Comparison of ENCODE assay signal across 8 cellular contexts in genomic region chrX:24024819-24025740, GRCh38. TPM values are rescaled to one million over a fixed set of nuclear protein-coding genes. Genes with fewer than 3 reads are reported as not detected.
DNase-seq lines count a peak whose midpoint lies in the region; ATAC-seq, FAIRE-seq and TF ChIP-seq lines count a peak whose summit lies in the region.

No MANE protein-coding gene starts in this region.

- peak; percentile 98 for TF ChIP-seq POLR2A in A549 (IDR thresholded peaks at IDR 0.05; ENCODE audit: low read length)

- TF ChIP-seq EP300 in A549 (IDR thresholded peaks at IDR 0.05) = peak in 1 of 2 experiments; percentile 63; a peak in 2 of 5 replicates

- H3K27me3 Mint-ChIP-seq in brain = peaks cover 4% of the 10 kb centered on the region

- no peaks in the 10 kb centered on the region for H3K36me3 ChIP-seq in skeletal muscle satellite cell (ENCODE audit: insufficient read depth, low read length)

- 0% methylated on average over 12 of the region's 111 CpGs for WGBS in A549 (ENCODE audit: missing lambda C conversion rate)

- no peak for FAIRE-seq in A549 (lab: Jason Lieb, UNC)

- no peaks in the 10 kb centered on the region for H3K9me3 Mint-ChIP-seq in brain

- TF ChIP-seq CTCF in A549 (IDR thresholded peaks at IDR 0.05) (peak; percentile 44), brain (conservative IDR thresholded peaks at IDR 0.05) (peak in 1 of 2 experiments; percentile 36)

- peaks cover 24% of the 10 kb centered on the region for H3K4me1 ChIP-seq in A549
- no peaks in the 10 kb centered on the region for H3K4me1 ChIP-seq in skeletal muscle satellite cell (ENCODE audit: control insufficient read depth, insufficient read depth, low read length)

- peak overlapping the region in 4 of 5 experiments; percentile 52 to 97 (median 92) for H3K27ac Mint-ChIP-seq in brain

- DNase-seq in A549 (ENCODE audit: low read depth in 1 of 2, low spot score in 1 of 2) (peak; percentile 73 to 93), NCI-H2107 (lab: John Stamatoyannopoulos, UW) (peak; percentile 82), UCSD-AML1 (lab: John Stamatoyannopoulos, UW; ENCODE audit: unreplicated experiment) (peak; percentile 89)

- TF ChIP-seq RAD21 in A549 (conservative IDR thresholded peaks at IDR 0.05 in 1 of 2, IDR thresholded peaks at IDR 0.05 in 1 of 2) = no peak; a peak in 2 of 5 replicates

- H3K4me3 Mint-ChIP-seq in brain = peak overlapping the region; percentile 88 to 97 (median 94)

- H3K4me2 ChIP-seq in A549 = peak overlapping the region; percentile 92
- H3K4me2 ChIP-seq in skeletal muscle satellite cell (ENCODE audit: low read length) = peak overlapping the region; percentile 82

- H3K9me3 ChIP-seq in A549 = no peaks in the 10 kb centered on the region
- H3K9me3 ChIP-seq in iPS-18c (ENCODE audit: control insufficient read depth, insufficient read depth, low read length) = no peaks in the 10 kb centered on the region
- H3K9me3 ChIP-seq in skeletal muscle satellite cell (replicated peaks; ENCODE audit: low read length) = no peaks in the 10 kb centered on the region

- peaks cover 34% of the 10 kb centered on the region for H3K36me3 Mint-ChIP-seq in brain

- POLR2A ChIA-PET in A549 (lab: Yijun Ruan, JAX) = interaction anchor here (0.6 to 4.2 kb wide), 17 partner anchors 9 to 282 kb away, joined by 3 to 80 read pairs (median 3); partner anchors contain the start of genes ACOT9, APOO, CXorf58 and EIF2S3

- H3K9ac ChIP-seq in skeletal muscle satellite cell (ENCODE audit: low read depth, low read length) = peak overlapping the region; percentile 90

- CTCF ChIA-PET in A549 (lab: Yijun Ruan, JAX) = interaction anchor here (0.8 to 4.5 kb wide), 7 partner anchors 26 to 368 kb away, joined by 3 to 30 read pairs (median 4); partner anchors contain the start of gene EIF2S3

- H3K27me3 ChIP-seq in skeletal muscle satellite cell (ENCODE audit: control insufficient read depth, insufficient read depth, low read length) = no peaks in the 10 kb centered on the region

- peak; percentile 84 to 89 for ATAC-seq in A549
- ATAC-seq in GM18520 (IDR thresholded peaks at IDR 0.05; ENCODE audit: unreplicated experiment) = peak; percentile 81
- ATAC-seq in HG03045 (IDR thresholded peaks at IDR 0.05; ENCODE audit: unreplicated experiment) = peak; percentile 89

- H3K4me1 Mint-ChIP-seq in brain = peaks cover 47% of the 10 kb centered on the region

- H3K4me3 ChIP-seq in A549 = peak overlapping the region; percentile 95
- H3K4me3 ChIP-seq in iPS-18c (ENCODE audit: insufficient read depth, low read depth, low read length) = peak overlapping the region; percentile 89
- peak overlapping the region; percentile 86 for H3K4me3 ChIP-seq in skeletal muscle satellite cell (ENCODE audit: low read length)

- peak overlapping the region; percentile 99 for H3K27ac ChIP-seq in A549

TF ChIP-seq in A549, 52 proteins besides CTCF, POLR2A, EP300 and RAD21 (continues in another document):
- TF ChIP-seq BCL3 (IDR thresholded peaks at IDR 0.05) = peak; percentile 69; the same call in 1 of the 3 replicates
- TF ChIP-seq SMC3 (IDR thresholded peaks at IDR 0.05) = peak; percentile 31; the same call in 2 of the 3 replicates
- no peak for TF ChIP-seq KDM5A (IDR thresholded peaks at IDR 0.05)
- 0 out of 2 replicates have a peak, but pooled peaks have one; percentile 9 for TF ChIP-seq E2F6 (IDR thresholded peaks at IDR 0.05; ENCODE audit: borderline replicate concordance, low read depth)
- TF ChIP-seq ZNF302 (CRISPR knock-in tag; IDR thresholded peaks at IDR 0.05) = no peak
- TF ChIP-seq MAFK (IDR thresholded peaks at IDR 0.05; ENCODE audit: partially characterized antibody) = no peak
- TF ChIP-seq PBX3 (IDR thresholded peaks at IDR 0.05) = 0 out of 2 replicates have a peak, but pooled peaks have one; percentile 22
- TF ChIP-seq PHF8 (IDR thresholded peaks at IDR 0.05; ENCODE audit: borderline replicate concordance, low read depth) = peak; percentile 86; the same call in 1 of the 2 replicates
- TF ChIP-seq NFE2L2 (conservative IDR thresholded peaks at IDR 0.05; ENCODE audit: low read length) = no peak
- peak; percentile 73 to 81; a peak in 4 of 5 replicates for TF ChIP-seq JUN (IDR thresholded peaks at IDR 0.05)
- no peak for TF ChIP-seq EHF (CRISPR knock-in tag; IDR thresholded peaks at IDR 0.05)
- no peak for TF ChIP-seq TFCP2L1 (CRISPR knock-in tag; IDR thresholded peaks at IDR 0.05)
- TF ChIP-seq RCOR1 (IDR thresholded peaks at IDR 0.05; ENCODE audit: low read depth, low read length) = no peak
- no peak for TF ChIP-seq NR3C1 (IDR thresholded peaks at IDR 0.05)
- TF ChIP-seq POLR2AphosphoS2 (conservative IDR thresholded peaks at IDR 0.05; ENCODE audit: low read length) = no peak
- TF ChIP-seq RFX5 (IDR thresholded peaks at IDR 0.05) = no peak
- no peak for TF ChIP-seq FOXS1 (CRISPR knock-in tag; IDR thresholded peaks at IDR 0.05)
- no peak for TF ChIP-seq ATOH8 (CRISPR knock-in tag; IDR thresholded peaks at IDR 0.05; ENCODE audit: low read depth)
- TF ChIP-seq, protein P1, sequence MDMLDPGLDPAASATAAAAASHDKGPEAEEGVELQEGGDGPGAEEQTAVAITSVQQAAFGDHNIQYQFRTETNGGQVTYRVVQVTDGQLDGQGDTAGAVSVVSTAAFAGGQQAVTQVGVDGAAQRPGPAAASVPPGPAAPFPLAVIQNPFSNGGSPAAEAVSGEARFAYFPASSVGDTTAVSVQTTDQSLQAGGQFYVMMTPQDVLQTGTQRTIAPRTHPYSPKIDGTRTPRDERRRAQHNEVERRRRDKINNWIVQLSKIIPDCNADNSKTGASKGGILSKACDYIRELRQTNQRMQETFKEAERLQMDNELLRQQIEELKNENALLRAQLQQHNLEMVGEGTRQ (IDR thresholded peaks at IDR 0.05) = no peak
- TF ChIP-seq KDM1A (IDR thresholded peaks at IDR 0.05; ENCODE audit: low read depth) = no peak
- no peak for TF ChIP-seq ZFP36 (IDR thresholded peaks at IDR 0.05; ENCODE audit: borderline replicate concordance, partially characterized antibody)
- TF ChIP-seq RNF2 (IDR thresholded peaks at IDR 0.05; ENCODE audit: borderline replicate concordance, low read depth) = no peak
- no peak for TF ChIP-seq ZC3H11A (IDR thresholded peaks at IDR 0.05)
- no peak for TF ChIP-seq ESRRA (IDR thresholded peaks at IDR 0.05; ENCODE audit: borderline replicate concordance, low read length)
- no peak for TF ChIP-seq JUNB (IDR thresholded peaks at IDR 0.05)
- TF ChIP-seq ZSCAN20 (CRISPR knock-in tag; IDR thresholded peaks at IDR 0.05) = no peak
- no peak for TF ChIP-seq GATA3 (IDR thresholded peaks at IDR 0.05; ENCODE audit: borderline replicate concordance)
- TF ChIP-seq CEBPB (IDR thresholded peaks at IDR 0.05) = no peak
- TF ChIP-seq EHMT2 (IDR thresholded peaks at IDR 0.05; ENCODE audit: low read depth) = no peak

RNA-seq across cellular contexts. Expression of gene KLHL15, which starts 1.9 kb away (rescaled TPM):
- polyA plus RNA-seq in A549 (2011; rRNA removed) = 11.2 and 15.0 TPM in 2 replicates
- 3.8 and 4.8 TPM in 2 replicates for polyA plus RNA-seq in A549 (2012; cell fraction: cytosol; rRNA removed)
- 2.8 and 5.1 TPM in 2 replicates for polyA plus RNA-seq in A549 (2012; cell fraction: nucleus; rRNA removed)
- polyA plus RNA-seq in A549 (2017; fragmentation: RNase III; extraction: RNeasy Plus Mini Kit Qiagen cat#74134 plus additional on column Dnase treatment) = 6.1 to 6.4 TPM (median 6.2 TPM) in 3 replicates
- 12.5 and 13.4 TPM in 2 replicates for polyA minus RNA-seq in A549 (2011; rRNA and poly(A)+ RNA removed)
- 3.0 TPM for polyA plus RNA-seq in brain (ENCODE audit: insufficient read depth, low read depth, low replicate concordance)
- 7.1 and 7.2 TPM in 2 replicates for total RNA-seq in skeletal muscle satellite cell (2012; rRNA removed)

RNA-seq across cellular contexts. Expression of gene EIF2S3, which starts 29.7 kb away (rescaled TPM):
- 214 and 219 TPM in 2 replicates for polyA plus RNA-seq in A549 (2011; rRNA removed)
- polyA plus RNA-seq in A549 (2012; cell fraction: cytosol; rRNA removed) = 72.4 and 82.5 TPM in 2 replicates
- 65.4 and 108 TPM in 2 replicates for polyA plus RNA-seq in A549 (2012; cell fraction: nucleus; rRNA removed)
- polyA plus RNA-seq in A549 (2017; fragmentation: RNase III; extraction: RNeasy Plus Mini Kit Qiagen cat#74134 plus additional on column Dnase treatment) = 259 to 300 TPM (median 270 TPM) in 3 replicates
- 298 and 320 TPM in 2 replicates for polyA minus RNA-seq in A549 (2011; rRNA and poly(A)+ RNA removed)
- 55.8 TPM for polyA plus RNA-seq in brain (ENCODE audit: insufficient read depth, low read depth, low replicate concordance)
- total RNA-seq in skeletal muscle satellite cell (2012; rRNA removed) = 251 and 286 TPM in 2 replicates

Comparison
In these comparisons a context has a peak if more than half of its experiments do, and no peak if none do; other contexts are left out.
1. Peak in every context shown above with its lines: DNase-seq, ATAC-seq, H3K4me3 ChIP-seq and H3K27ac ChIP-seq.